In the genomic region with DNA sequence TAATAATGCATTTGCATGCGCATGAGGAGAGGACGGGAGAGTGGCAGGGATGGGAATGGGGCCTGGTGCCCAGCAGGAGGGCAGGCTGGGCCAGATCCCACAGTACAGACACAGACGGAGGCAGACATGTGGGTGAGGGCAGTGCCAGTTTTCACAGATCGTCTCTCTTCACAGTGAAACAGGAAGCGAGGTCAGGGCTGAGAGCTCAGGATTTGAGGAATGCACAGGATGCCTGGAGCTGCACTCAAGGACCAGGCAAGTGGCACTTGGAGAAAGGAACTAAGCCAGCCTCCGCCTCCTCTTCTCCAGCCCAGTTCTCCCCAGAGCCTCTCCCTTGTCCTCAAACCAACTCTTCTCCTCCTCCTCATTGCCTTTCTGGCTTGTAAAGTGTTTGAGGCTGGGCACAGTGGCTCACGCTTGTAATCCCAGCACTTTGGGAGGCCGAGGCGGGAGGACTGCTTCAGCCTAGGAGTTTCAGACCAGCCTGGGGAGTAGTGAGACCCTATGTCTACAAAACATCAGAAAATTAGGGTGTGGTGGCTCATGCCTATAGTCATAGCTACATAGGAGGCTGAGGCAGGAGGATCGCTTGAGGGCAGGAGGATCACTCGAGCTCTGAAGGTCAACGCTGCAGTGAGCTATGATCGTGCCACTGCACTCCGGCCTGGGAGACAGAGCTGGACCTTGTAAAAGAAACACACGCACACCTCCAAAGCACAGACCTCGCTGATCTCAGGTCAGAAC, we compare ENCODE assay signal across 12 cellular contexts.
DNase-seq lines count a peak whose midpoint lies in the region; TF ChIP-seq lines count a peak whose summit lies in the region.
"Had no signal": no experiment of that assay in that cellular context is flagged by ENCODE, and none has a peak within 500 bp of the region (broad histone marks: within the 10 kb centered on the region; RNA-seq: fewer than 3 reads in every experiment).

No MANE protein-coding gene starts in this region.

- CTCF ChIA-PET in HEK293T (lab: Yijun Ruan, JAX): no interaction called here

- DNase-seq in NCI-H2227 (lab: John Stamatoyannopoulos, UW; ENCODE audit: unreplicated experiment): peak; percentile 28
- no peak for DNase-seq in NCI-H2227 treated with DMSO at 0.1 percent for 48 hours (lab: John Stamatoyannopoulos, UW)
- peak; percentile 91 for DNase-seq in cerebellar cortex (ENCODE audit: low spot score)
- DNase-seq in medulla oblongata (ENCODE audit: extremely low spot score): peak; percentile 59
- peak; percentile 46 for DNase-seq in superior temporal gyrus (ENCODE audit: extremely low spot score)
- no peak for DNase-seq in OCI-M1 (lab: John Stamatoyannopoulos, UW)
- no peak for DNase-seq in HEK293T (ENCODE audit: extremely low spot score)
- DNase-seq in NOMO-1 treated with DMSO at 0.1 percent for 48 hours (lab: John Stamatoyannopoulos, UW; ENCODE audit: unreplicated experiment): no peak
- DNase-seq: ACHN; activated CD4-positive, alpha-beta T cell treated with anti-CD3 and anti-CD28 coated beads for 48 hours; amniotic stem cell; HCEC 1CT had no signal

- POLR2A ChIA-PET in HEK293T (lab: Yijun Ruan, JAX): no interaction called here

TF ChIP-seq in HEK293T, 16 proteins besides CTCF, POLR2A, EP300 and RAD21:
- TF ChIP-seq BHLHE40 (IDR thresholded peaks at IDR 0.05; ENCODE audit: borderline replicate concordance) (no peak), SUZ12 (IDR thresholded peaks at IDR 0.05) (no peak), FOXA1 (IDR thresholded peaks at IDR 0.05) (no peak), ELF4 (IDR thresholded peaks at IDR 0.05) (no peak), TARDBP (IDR thresholded peaks at IDR 0.05) (no peak), FOXM1 (IDR thresholded peaks at IDR 0.05; ENCODE audit: borderline replicate concordance) (no peak), HDGF (IDR thresholded peaks at IDR 0.05; ENCODE audit: borderline replicate concordance) (no peak), CTBP1 (IDR thresholded peaks at IDR 0.05; ENCODE audit: borderline replicate concordance) (no peak), FOXK2 (IDR thresholded peaks at IDR 0.05) (no peak), ZNF384 (IDR thresholded peaks at IDR 0.05) (no peak), LEF1 (IDR thresholded peaks at IDR 0.05; ENCODE audit: borderline replicate concordance) (no peak), SP1 (IDR thresholded peaks at IDR 0.05) (no peak), ARNT (IDR thresholded peaks at IDR 0.05) (no peak)
- TF ChIP-seq, protein P1, sequence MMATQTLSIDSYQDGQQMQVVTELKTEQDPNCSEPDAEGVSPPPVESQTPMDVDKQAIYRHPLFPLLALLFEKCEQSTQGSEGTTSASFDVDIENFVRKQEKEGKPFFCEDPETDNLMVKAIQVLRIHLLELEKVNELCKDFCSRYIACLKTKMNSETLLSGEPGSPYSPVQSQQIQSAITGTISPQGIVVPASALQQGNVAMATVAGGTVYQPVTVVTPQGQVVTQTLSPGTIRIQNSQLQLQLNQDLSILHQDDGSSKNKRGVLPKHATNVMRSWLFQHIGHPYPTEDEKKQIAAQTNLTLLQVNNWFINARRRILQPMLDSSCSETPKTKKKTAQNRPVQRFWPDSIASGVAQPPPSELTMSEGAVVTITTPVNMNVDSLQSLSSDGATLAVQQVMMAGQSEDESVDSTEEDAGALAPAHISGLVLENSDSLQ (IDR thresholded peaks at IDR 0.05): no peak

Comparison
In these comparisons a context has a peak if more than half of its experiments do, and no peak if none do; other contexts are left out.
1. DNase-seq: peak in NCI-H2227 (single experiment), cerebellar cortex (single experiment), medulla oblongata (single experiment) and superior temporal gyrus (single experiment); none in NCI-H2227 treated with DMSO at 0.1 percent for 48 hours (single experiment), OCI-M1 (single experiment), HEK293T (single experiment) and NOMO-1 treated with DMSO at 0.1 percent for 48 hours (single experiment).